ENCODE assay signal across 1 cellular context in the genomic region with DNA sequence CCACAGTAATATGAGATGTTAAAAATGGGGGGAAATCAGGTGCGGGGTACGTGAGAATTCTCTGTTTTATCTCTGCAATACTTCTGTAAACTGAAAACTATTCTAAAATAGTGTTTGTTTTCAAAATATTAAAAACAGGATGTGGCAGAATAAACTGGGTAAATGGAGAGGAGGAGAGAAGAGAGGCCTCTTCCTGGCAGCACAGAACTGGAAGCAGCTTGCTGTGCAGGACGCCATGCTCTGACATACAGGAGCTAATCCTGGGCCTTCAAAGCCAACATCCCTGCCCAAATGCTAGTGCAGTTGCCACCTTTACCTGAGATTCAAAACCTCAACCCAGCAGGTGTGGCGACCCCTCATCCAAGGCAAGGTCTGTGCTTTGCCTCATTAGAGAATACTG.
TF ChIP-seq lines count a peak whose summit lies in the region.

No MANE protein-coding gene starts in this region.

TF ChIP-seq in GM23338, 12 proteins besides CTCF, POLR2A, EP300 and RAD21:
- TF ChIP-seq STAT1 (IDR thresholded peaks at IDR 0.05; ENCODE audit: unreplicated experiment) = no peak
- no peak for TF ChIP-seq ZNF114 (CRISPR knock-in tag; IDR thresholded peaks at IDR 0.05)
- TF ChIP-seq EZH2phosphoT487 (IDR thresholded peaks at IDR 0.05; ENCODE audit: unreplicated experiment) = no peak
- no peak for TF ChIP-seq NANOG (IDR thresholded peaks at IDR 0.05; ENCODE audit: borderline replicate concordance)
- TF ChIP-seq JUNB (IDR thresholded peaks at IDR 0.05; ENCODE audit: unreplicated experiment) = no peak
- no peak for TF ChIP-seq CREB1 (CRISPR knock-in tag; IDR thresholded peaks at IDR 0.05; ENCODE audit: low read depth)
- no peak for TF ChIP-seq EZH2 (IDR thresholded peaks at IDR 0.05; ENCODE audit: low read depth, unreplicated experiment)
- TF ChIP-seq POLR2AphosphoS5 (IDR thresholded peaks at IDR 0.05; ENCODE audit: low read depth) = no peak
- TF ChIP-seq, protein P1, sequence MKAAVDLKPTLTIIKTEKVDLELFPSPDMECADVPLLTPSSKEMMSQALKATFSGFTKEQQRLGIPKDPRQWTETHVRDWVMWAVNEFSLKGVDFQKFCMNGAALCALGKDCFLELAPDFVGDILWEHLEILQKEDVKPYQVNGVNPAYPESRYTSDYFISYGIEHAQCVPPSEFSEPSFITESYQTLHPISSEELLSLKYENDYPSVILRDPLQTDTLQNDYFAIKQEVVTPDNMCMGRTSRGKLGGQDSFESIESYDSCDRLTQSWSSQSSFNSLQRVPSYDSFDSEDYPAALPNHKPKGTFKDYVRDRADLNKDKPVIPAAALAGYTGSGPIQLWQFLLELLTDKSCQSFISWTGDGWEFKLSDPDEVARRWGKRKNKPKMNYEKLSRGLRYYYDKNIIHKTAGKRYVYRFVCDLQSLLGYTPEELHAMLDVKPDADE (IDR thresholded peaks at IDR 0.05) = no peak
- TF ChIP-seq, protein P2, sequence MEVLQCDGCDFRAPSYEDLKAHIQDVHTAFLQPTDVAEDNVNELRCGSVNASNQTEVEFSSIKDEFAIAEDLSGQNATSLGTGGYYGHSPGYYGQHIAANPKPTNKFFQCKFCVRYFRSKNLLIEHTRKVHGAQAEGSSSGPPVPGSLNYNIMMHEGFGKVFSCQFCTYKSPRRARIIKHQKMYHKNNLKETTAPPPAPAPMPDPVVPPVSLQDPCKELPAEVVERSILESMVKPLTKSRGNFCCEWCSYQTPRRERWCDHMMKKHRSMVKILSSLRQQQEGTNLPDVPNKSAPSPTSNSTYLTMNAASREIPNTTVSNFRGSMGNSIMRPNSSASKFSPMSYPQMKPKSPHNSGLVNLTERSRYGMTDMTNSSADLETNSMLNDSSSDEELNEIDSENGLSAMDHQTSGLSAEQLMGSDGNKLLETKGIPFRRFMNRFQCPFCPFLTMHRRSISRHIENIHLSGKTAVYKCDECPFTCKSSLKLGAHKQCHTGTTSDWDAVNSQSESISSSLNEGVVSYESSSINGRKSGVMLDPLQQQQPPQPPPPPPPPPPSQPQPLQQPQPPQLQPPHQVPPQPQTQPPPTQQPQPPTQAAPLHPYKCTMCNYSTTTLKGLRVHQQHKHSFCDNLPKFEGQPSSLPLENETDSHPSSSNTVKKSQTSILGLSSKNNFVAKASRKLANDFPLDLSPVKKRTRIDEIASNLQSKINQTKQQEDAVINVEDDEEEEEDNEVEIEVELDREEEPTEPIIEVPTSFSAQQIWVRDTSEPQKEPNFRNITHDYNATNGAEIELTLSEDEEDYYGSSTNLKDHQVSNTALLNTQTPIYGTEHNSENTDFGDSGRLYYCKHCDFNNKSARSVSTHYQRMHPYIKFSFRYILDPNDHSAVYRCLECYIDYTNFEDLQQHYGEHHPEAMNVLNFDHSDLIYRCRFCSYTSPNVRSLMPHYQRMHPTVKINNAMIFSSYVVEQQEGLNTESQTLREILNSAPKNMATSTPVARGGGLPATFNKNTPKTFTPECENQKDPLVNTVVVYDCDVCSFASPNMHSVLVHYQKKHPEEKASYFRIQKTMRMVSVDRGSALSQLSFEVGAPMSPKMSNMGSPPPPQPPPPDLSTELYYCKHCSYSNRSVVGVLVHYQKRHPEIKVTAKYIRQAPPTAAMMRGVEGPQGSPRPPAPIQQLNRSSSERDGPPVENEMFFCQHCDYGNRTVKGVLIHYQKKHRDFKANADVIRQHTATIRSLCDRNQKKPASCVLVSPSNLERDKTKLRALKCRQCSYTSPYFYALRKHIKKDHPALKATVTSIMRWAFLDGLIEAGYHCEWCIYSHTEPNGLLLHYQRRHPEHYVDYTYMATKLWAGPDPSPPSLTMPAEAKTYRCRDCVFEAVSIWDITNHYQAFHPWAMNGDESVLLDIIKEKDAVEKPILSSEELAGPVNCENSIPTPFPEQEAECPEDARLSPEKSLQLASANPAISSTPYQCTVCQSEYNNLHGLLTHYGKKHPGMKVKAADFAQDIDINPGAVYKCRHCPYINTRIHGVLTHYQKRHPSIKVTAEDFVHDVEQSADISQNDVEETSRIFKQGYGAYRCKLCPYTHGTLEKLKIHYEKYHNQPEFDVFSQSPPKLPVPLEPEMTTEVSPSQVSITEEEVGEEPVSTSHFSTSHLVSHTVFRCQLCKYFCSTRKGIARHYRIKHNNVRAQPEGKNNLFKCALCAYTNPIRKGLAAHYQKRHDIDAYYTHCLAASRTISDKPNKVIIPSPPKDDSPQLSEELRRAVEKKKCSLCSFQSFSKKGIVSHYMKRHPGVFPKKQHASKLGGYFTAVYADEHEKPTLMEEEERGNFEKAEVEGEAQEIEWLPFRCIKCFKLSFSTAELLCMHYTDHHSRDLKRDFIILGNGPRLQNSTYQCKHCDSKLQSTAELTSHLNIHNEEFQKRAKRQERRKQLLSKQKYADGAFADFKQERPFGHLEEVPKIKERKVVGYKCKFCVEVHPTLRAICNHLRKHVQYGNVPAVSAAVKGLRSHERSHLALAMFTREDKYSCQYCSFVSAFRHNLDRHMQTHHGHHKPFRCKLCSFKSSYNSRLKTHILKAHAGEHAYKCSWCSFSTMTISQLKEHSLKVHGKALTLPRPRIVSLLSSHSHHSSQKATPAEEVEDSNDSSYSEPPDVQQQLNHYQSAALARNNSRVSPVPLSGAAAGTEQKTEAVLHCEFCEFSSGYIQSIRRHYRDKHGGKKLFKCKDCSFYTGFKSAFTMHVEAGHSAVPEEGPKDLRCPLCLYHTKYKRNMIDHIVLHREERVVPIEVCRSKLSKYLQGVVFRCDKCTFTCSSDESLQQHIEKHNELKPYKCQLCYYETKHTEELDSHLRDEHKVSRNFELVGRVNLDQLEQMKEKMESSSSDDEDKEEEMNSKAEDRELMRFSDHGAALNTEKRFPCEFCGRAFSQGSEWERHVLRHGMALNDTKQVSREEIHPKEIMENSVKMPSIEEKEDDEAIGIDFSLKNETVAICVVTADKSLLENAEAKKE (CRISPR knock-in tag; IDR thresholded peaks at IDR 0.05) = no peak
- TF ChIP-seq, protein P3, sequence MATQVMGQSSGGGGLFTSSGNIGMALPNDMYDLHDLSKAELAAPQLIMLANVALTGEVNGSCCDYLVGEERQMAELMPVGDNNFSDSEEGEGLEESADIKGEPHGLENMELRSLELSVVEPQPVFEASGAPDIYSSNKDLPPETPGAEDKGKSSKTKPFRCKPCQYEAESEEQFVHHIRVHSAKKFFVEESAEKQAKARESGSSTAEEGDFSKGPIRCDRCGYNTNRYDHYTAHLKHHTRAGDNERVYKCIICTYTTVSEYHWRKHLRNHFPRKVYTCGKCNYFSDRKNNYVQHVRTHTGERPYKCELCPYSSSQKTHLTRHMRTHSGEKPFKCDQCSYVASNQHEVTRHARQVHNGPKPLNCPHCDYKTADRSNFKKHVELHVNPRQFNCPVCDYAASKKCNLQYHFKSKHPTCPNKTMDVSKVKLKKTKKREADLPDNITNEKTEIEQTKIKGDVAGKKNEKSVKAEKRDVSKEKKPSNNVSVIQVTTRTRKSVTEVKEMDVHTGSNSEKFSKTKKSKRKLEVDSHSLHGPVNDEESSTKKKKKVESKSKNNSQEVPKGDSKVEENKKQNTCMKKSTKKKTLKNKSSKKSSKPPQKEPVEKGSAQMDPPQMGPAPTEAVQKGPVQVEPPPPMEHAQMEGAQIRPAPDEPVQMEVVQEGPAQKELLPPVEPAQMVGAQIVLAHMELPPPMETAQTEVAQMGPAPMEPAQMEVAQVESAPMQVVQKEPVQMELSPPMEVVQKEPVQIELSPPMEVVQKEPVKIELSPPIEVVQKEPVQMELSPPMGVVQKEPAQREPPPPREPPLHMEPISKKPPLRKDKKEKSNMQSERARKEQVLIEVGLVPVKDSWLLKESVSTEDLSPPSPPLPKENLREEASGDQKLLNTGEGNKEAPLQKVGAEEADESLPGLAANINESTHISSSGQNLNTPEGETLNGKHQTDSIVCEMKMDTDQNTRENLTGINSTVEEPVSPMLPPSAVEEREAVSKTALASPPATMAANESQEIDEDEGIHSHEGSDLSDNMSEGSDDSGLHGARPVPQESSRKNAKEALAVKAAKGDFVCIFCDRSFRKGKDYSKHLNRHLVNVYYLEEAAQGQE (IDR thresholded peaks at IDR 0.05; ENCODE audit: unreplicated experiment) = no peak
- TF ChIP-seq ZNF331 (CRISPR knock-in tag; IDR thresholded peaks at IDR 0.05; ENCODE audit: low read depth) = no peak
